In the genomic region with DNA sequence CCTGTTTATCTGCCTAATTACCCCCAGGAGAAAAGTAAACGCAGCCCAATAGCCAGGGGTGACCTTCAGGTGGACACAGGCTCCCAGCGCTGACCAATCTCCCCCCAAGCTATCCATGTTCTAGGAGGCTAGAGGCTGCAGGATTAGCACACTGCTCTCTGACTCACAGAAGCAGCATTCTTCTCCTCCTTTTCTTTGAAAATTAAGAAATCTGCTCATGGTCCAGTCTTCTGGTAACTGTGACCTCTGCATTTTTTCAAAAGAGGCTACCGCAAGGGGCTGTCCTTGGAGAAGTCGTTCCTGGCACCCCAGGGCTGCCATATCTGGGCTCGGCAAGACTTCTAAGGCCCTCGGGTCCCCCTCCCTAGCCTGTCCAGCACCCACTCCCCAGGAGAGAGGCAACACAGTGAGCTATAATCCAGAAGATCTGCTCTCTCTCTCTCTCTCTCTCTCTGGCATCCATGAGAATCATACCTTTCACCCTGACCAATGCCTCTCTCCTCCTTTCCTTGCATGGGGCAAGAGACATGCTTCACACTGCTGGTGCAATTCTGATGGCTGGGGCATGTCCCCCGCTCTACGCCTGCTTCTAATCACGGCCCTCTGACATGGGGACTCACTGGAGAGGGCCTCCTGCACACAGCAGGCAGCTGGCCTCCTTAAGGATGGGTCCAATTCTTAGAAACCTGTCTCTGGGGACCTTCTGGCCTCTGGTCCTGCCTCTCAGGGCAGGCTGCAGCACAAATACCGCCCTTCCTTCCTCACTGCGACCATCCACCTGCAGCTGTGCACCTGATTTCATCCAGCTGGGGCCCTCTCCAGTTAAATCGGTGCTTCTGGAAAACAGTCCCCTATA, we compare ENCODE assay signal across 12 cellular contexts. TPM values are rescaled to one million over a fixed set of nuclear protein-coding genes. Genes with fewer than 3 reads are reported as not detected.
DNase-seq lines count a peak whose midpoint lies in the region; ATAC-seq and TF ChIP-seq lines count a peak whose summit lies in the region.
"Had no signal": no experiment of that assay in that cellular context is flagged by ENCODE, and none has a peak within 500 bp of the region (broad histone marks: within the 10 kb centered on the region; RNA-seq: fewer than 3 reads in every experiment).

No MANE protein-coding gene starts in this region.

- no peaks in the 10 kb centered on the region for H3K27me3 ChIP-seq in BLaER1

- intact Hi-C loops in natural killer cell (cut with micrococcal nuclease) = no loop called here

- no peak for TF ChIP-seq CTCF in natural killer cell (IDR thresholded peaks at IDR 0.05)

- H3K4me1 Mint-ChIP-seq in natural killer cell = peaks cover 60 to 74% of the 10 kb centered on the region in 2 donors

- DNase-seq in HCEC 1CT (peak; percentile 59), dedifferentiated amniotic fluid mesenchymal stem cell (ENCODE audit: extremely low spot score) (peak; percentile 63), natural killer cell (no peak), glomerular visceral epithelial cell (ENCODE audit: extremely low spot score) (no peak), substantia nigra (lab: John Stamatoyannopoulos, UW) (no peak), cerebellum (ENCODE audit: low spot score) (no peak), activated T-cell treated with anti-CD3 and anti-CD28 coated beads for 4 hours (no peak)
- DNase-seq: DMS53 had no signal

- peaks cover 33% of the 10 kb centered on the region for H3K4me1 ChIP-seq in BLaER1

- H3K27me3 Mint-ChIP-seq in natural killer cell (ENCODE audit: low read depth in 2 of 2) = no peaks in the 10 kb centered on the region

- peaks cover 99% of the 10 kb centered on the region for H4K20me1 ChIP-seq in BLaER1

- no peak for ATAC-seq in natural killer cell
- ATAC-seq: K562 had no signal

- H3K36me3 Mint-ChIP-seq in natural killer cell = no peaks in the 10 kb centered on the region

- H3K4me2 ChIP-seq in BLaER1 = peak overlapping the region; percentile 45

- H3K9me3 ChIP-seq in BLaER1 = no peaks in the 10 kb centered on the region
- H3K9me3 ChIP-seq: thoracic aorta had no signal

- no peak overlapping the region for H3K9ac ChIP-seq in BLaER1

- H3K27ac Mint-ChIP-seq in natural killer cell = peak overlapping the region; percentile 58 to 61

- peaks cover 53% of the 10 kb centered on the region for H3K36me3 ChIP-seq in BLaER1

- no peak overlapping the region for H3K4me3 Mint-ChIP-seq in natural killer cell

- H3K9me3 Mint-ChIP-seq in natural killer cell = no peaks in the 10 kb centered on the region

- no peak overlapping the region for H3K4me3 ChIP-seq in BLaER1
- H3K4me3 ChIP-seq: coronary artery, K562, thoracic aorta had no signal

- H3K27ac ChIP-seq in BLaER1 (no peak overlapping the region; the same call in 1 of the 2 replicates), substantia nigra (ENCODE audit: low read depth, low read length, poor library complexity, severe bottlenecking) (no peak overlapping the region)
- H3K27ac ChIP-seq: thoracic aorta had no signal

RNA-seq across cellular contexts. Expression of a gene that starts 27.3 kb away (rescaled TPM):
- total RNA-seq in natural killer cell (100 to 1,000 TPM; 213 to 264 (median 245) TPM), cerebellum (5.4 TPM)

RNA-seq across cellular contexts. Expression of a gene that starts 45.5 kb away (rescaled TPM):
- not detected for total RNA-seq in natural killer cell
- total RNA-seq in cerebellum = 6.3 TPM
- total RNA-seq: K562 had no signal

Comparison
In these comparisons a context has a peak if more than half of its experiments do, and no peak if none do; other contexts are left out.
1. DNase-seq: peak in HCEC 1CT (single experiment) and dedifferentiated amniotic fluid mesenchymal stem cell (single experiment); none in natural killer cell (single experiment), glomerular visceral epithelial cell (single experiment), substantia nigra (0 of 49), cerebellum (single experiment) and activated T-cell treated with anti-CD3 and anti-CD28 coated beads for 4 hours (single experiment).
2. RNA of a gene that starts 27.3 kb away (total RNA-seq): 213 to 264 TPM in natural killer cell; 5.4 TPM in cerebellum (single experiment); every median in the first group is over 10 times any median in the second.